Comparison of ENCODE assay signal across 1 cellular context in genomic region chr5:758698-759053, GRCh38.
TF ChIP-seq lines count a peak whose summit lies in the region.

No MANE protein-coding gene starts in this region.

TF ChIP-seq in K562, 482 proteins besides CTCF, POLR2A, EP300 and RAD21:
- TF ChIP-seq LARP7 (IDR thresholded peaks at IDR 0.05): no peak
- 0 out of 2 replicates have a peak, but pooled peaks have one; percentile 1 for TF ChIP-seq ZFX (CRISPR knock-in tag; IDR thresholded peaks at IDR 0.05)
